ENCODE assay signal across 27 cellular contexts in genomic region chr5:127061537-127061936, GRCh38. TPM values are rescaled to one million over a fixed set of nuclear protein-coding genes. Genes with fewer than 3 reads are reported as not detected.
DNase-seq lines count a peak whose midpoint lies in the region; ATAC-seq, FAIRE-seq and TF ChIP-seq lines count a peak whose summit lies in the region.
"Had no signal": no experiment of that assay in that cellular context is flagged by ENCODE, and none has a peak within 500 bp of the region (broad histone marks: within the 10 kb centered on the region; RNA-seq: fewer than 3 reads in every experiment).

No MANE protein-coding gene starts in this region.

- no peak overlapping the region for H3K4me3 Mint-ChIP-seq in endodermal cell
- H3K4me3 Mint-ChIP-seq: B cell; CD4-positive, alpha-beta T cell; CD8-positive, alpha-beta T cell had no signal

- H3K27me3 Mint-ChIP-seq in endodermal cell (ENCODE audit: insufficient read depth), result peaks cover 11% of the 10 kb centered on the region
- H3K27me3 Mint-ChIP-seq: B cell; CD4-positive, alpha-beta T cell had no signal

- ATAC-seq in mucosa of descending colon (peak; percentile 60), GM21526 (IDR thresholded peaks at IDR 0.05; ENCODE audit: low FRiP score, unreplicated experiment) (no peak), GM18867 (IDR thresholded peaks at IDR 0.05; ENCODE audit: unreplicated experiment) (no peak)
- ATAC-seq: A549; CD8-positive, alpha-beta T cell; GM12878 had no signal

- no peaks in the 10 kb centered on the region for H3K79me2 ChIP-seq in hepatocyte

- H3K27ac ChIP-seq in endodermal cell (ENCODE audit: low read depth, low read length) (no peak overlapping the region), hepatocyte (peak overlapping the region; percentile 17)
- H3K27ac ChIP-seq: 22Rv1; A549; BLaER1 treated with 17β-estradiol and CSF1 and Interleukin-3, amounts not matched to agents 10 nM and 100 nM; C4-2B had no signal

- H3K4me1 Mint-ChIP-seq in endodermal cell, result peaks cover 17% of the 10 kb centered on the region

- H3K9me3 Mint-ChIP-seq in endodermal cell, result peaks cover 3% of the 10 kb centered on the region
- H3K9me3 Mint-ChIP-seq: CD4-positive, alpha-beta T cell; CD8-positive, alpha-beta T cell had no signal

- H3K27ac Mint-ChIP-seq in endodermal cell, result no peak overlapping the region
- H3K27ac Mint-ChIP-seq: B cell; CD4-positive, alpha-beta T cell; CD8-positive, alpha-beta T cell had no signal

- no peak for DNase-seq in D721Med (ENCODE audit: insufficient read length, low spot score)
- no peak for DNase-seq in endodermal cell
- no peak for DNase-seq in hepatocyte (ENCODE audit: low spot score)
- no peak for DNase-seq in mucosa of descending colon
- DNase-seq in GM13976 (ENCODE audit: low spot score), result no peak
- DNase-seq: AML-193; Caco-2; Calu3; CD4-positive, alpha-beta T cell; CD8-positive, alpha-beta T cell; DMS 273 treated with DMSO at 0.1 percent for 48 hours; DMS153; DMS53; DMS79; DND-41; EL; GDM1 had no signal

- H3K4me2 ChIP-seq in hepatocyte, result no peak overlapping the region
- H3K4me2 ChIP-seq: A549; BLaER1 treated with 17β-estradiol and CSF1 and Interleukin-3, amounts not matched to agents 10 nM and 100 nM had no signal

- H3K9me3 ChIP-seq in endodermal cell (ENCODE audit: control insufficient read depth, low read length), result peaks cover 3% of the 10 kb centered on the region
- H3K9me3 ChIP-seq in hepatocyte (ENCODE audit: low read depth), result no peaks in the 10 kb centered on the region
- H3K9me3 ChIP-seq in mucosa of descending colon, result no peaks in the 10 kb centered on the region
- H3K9me3 ChIP-seq: A549, Caco-2 had no signal

- intact Hi-C loops in mucosa of descending colon (cut with DNase I, micrococcal nuclease), result no loop called here

- H3K36me3 Mint-ChIP-seq in endodermal cell (ENCODE audit: low read depth), result peaks cover 16% of the 10 kb centered on the region

- 71% methylated on average over 1 of the region's 1 CpG; no CpG with 5 or more reads in 1 of the 2 experiments for WGBS in endodermal cell (ENCODE audit: insufficient coverage in 1 of 2, insufficient read length in 1 of 2), 2 experiments
- WGBS in hepatocyte (ENCODE audit: low lambda C conversion rate, missing lambda C conversion rate), result 80% methylated on average over 1 of the region's 1 CpG

- no peaks in the 10 kb centered on the region for H4K20me1 ChIP-seq in hepatocyte (ENCODE audit: insufficient read depth, poor library complexity, severe bottlenecking)
- H4K20me1 ChIP-seq: BLaER1 treated with 17β-estradiol and CSF1 and Interleukin-3, amounts not matched to agents 10 nM and 100 nM had no signal

- H3K36me3 ChIP-seq in endodermal cell (ENCODE audit: control insufficient read depth, insufficient read depth, low read length) (no peaks in the 10 kb centered on the region), hepatocyte (replicated peaks; ENCODE audit: insufficient read depth, low read depth) (no peaks in the 10 kb centered on the region), mucosa of descending colon (ENCODE audit: low read depth) (no peaks in the 10 kb centered on the region)

- H3K4me3 ChIP-seq in endodermal cell (ENCODE audit: low read length) (peak overlapping the region; percentile 31), hepatocyte (no peak overlapping the region), mucosa of descending colon (no peak overlapping the region)
- H3K4me3 ChIP-seq: A549; BLaER1 treated with 17β-estradiol and CSF1 and Interleukin-3, amounts not matched to agents 10 nM and 100 nM; GM12878 had no signal

- FAIRE-seq in D721Med (lab: Jason Lieb, UNC), result peak; percentile 11
- FAIRE-seq: A549, GM12878, GM12892 had no signal

- no peaks in the 10 kb centered on the region for H3K9me2 ChIP-seq in hepatocyte (replicated peaks; ENCODE audit: insufficient read depth)

- H3K27me3 ChIP-seq in endodermal cell (ENCODE audit: control insufficient read depth, insufficient read depth, low read length, poor library complexity, severe bottlenecking) (peaks cover 7% of the 10 kb centered on the region), hepatocyte (no peaks in the 10 kb centered on the region)
- H3K27me3 ChIP-seq: BLaER1 treated with 17β-estradiol and CSF1 and Interleukin-3, amounts not matched to agents 10 nM and 100 nM had no signal

- TF ChIP-seq CTCF in D721Med (IDR thresholded peaks at IDR 0.05; ENCODE audit: insufficient read depth, missing control alignments), result no peak
- no peak for TF ChIP-seq CTCF in endodermal cell (conservative IDR thresholded peaks at IDR 0.05)
- TF ChIP-seq CTCF in hepatocyte (IDR thresholded peaks at IDR 0.05; ENCODE audit: poor library complexity), result no peak
- TF ChIP-seq CTCF in mucosa of descending colon (IDR thresholded peaks at IDR 0.05), result no peak
- no peak for TF ChIP-seq CTCF in GM13976 (IDR thresholded peaks at IDR 0.05; ENCODE audit: borderline replicate concordance, control extremely low read depth, extremely low read depth, insufficient read depth, missing control alignments)

- H3K9ac ChIP-seq in endodermal cell (ENCODE audit: extremely low read depth, low read length, poor library complexity, severe bottlenecking), result no peak overlapping the region
- H3K9ac ChIP-seq: BLaER1 treated with 17β-estradiol and CSF1 and Interleukin-3, amounts not matched to agents 10 nM and 100 nM had no signal

- in situ Hi-C loops in GM13976 (cut with MboI; ENCODE audit: low sequenced_read_pairs, unreplicated experiment), result no loop called here

- H3K4me1 ChIP-seq in endodermal cell (ENCODE audit: control insufficient read depth, insufficient read depth, low read length), result peaks cover 8% of the 10 kb centered on the region
- H3K4me1 ChIP-seq in hepatocyte (ENCODE audit: insufficient read depth), result no peaks in the 10 kb centered on the region
- H3K4me1 ChIP-seq in mucosa of descending colon (ENCODE audit: low read depth), result peaks cover 3% of the 10 kb centered on the region
- H3K4me1 ChIP-seq: A549, Caco-2 had no signal

- H2AFZ ChIP-seq in hepatocyte, result no peak overlapping the region

RNA-seq across cellular contexts. Expression of gene C5orf63, which starts 11.8 kb away (rescaled TPM):
- total RNA-seq in endodermal cell (1 to 10 TPM in 1 of 2 donors, under 1 TPM in 1; 0.86 to 9.4 TPM), hepatocyte (0.23 and 0.24 TPM in 2 replicates), mucosa of descending colon (10 to 100 TPM; 13.7 to 22.6 (median 14.9) TPM)
- not detected for polyA plus RNA-seq in endodermal cell (2013, experiment 1 of 2)
- not detected for polyA plus RNA-seq in endodermal cell (2013, experiment 2 of 2)
- polyA plus RNA-seq in hepatocyte, result 0.57 and 1.7 TPM in 2 replicates
- total RNA-seq: G401 had no signal

RNA-seq across cellular contexts. Expression of gene MARCHF3, which starts 31.2 kb away (rescaled TPM):
- total RNA-seq in endodermal cell (10 to 100 TPM in 1 of 2 donors, 1 to 10 TPM in 1; 4.4 to 11.3 TPM), hepatocyte (3.5 and 9.4 TPM in 2 replicates), mucosa of descending colon (10 to 100 TPM; 22.5 to 52.8 (median 34.5) TPM)
- 6.3 TPM for polyA plus RNA-seq in endodermal cell (2013, experiment 1 of 2)
- 5.6 TPM for polyA plus RNA-seq in endodermal cell (2013, experiment 2 of 2)
- polyA plus RNA-seq in hepatocyte, result 20.4 and 24.3 TPM in 2 replicates
- total RNA-seq: G401 had no signal
